ENCODE assay signal across 1 cellular context in genomic region chr17:41642252-41643156, GRCh38.
TF ChIP-seq lines count a peak whose summit lies in the region.

No MANE protein-coding gene starts in this region.

TF ChIP-seq in H1, 55 proteins besides CTCF, POLR2A, EP300 and RAD21:
- TF ChIP-seq ASH2L (IDR thresholded peaks at IDR 0.05; ENCODE audit: low read length): no peak
- no peak for TF ChIP-seq CBX8 (IDR thresholded peaks at IDR 0.05; ENCODE audit: borderline replicate concordance, low read depth, low read length)
- no peak for TF ChIP-seq SP4 (IDR thresholded peaks at IDR 0.05; ENCODE audit: low read length)
- no peak for TF ChIP-seq HDAC6 (IDR thresholded peaks at IDR 0.05; ENCODE audit: low read depth, low read length)
- TF ChIP-seq CREB1 (IDR thresholded peaks at IDR 0.05): no peak
- TF ChIP-seq ZNF274 (IDR thresholded peaks at IDR 0.05; ENCODE audit: borderline replicate concordance, extremely low read depth, low read length): no peak
- no peak for TF ChIP-seq KDM1A (IDR thresholded peaks at IDR 0.05; ENCODE audit: borderline replicate concordance, low read length)
- TF ChIP-seq NRF1 (IDR thresholded peaks at IDR 0.05; ENCODE audit: low read depth, low read length): no peak
- no peak for TF ChIP-seq PHF8 (conservative IDR thresholded peaks at IDR 0.05; ENCODE audit: low read depth, low read length)
- TF ChIP-seq SP2 (IDR thresholded peaks at IDR 0.05; ENCODE audit: low read length): no peak
- TF ChIP-seq SIN3A (conservative IDR thresholded peaks at IDR 0.05 in 1 of 2, IDR thresholded peaks at IDR 0.05 in 1 of 2; ENCODE audit: low read depth in 1 of 2, low read length in 2 of 2): no peak
- TF ChIP-seq JUN (IDR thresholded peaks at IDR 0.05; ENCODE audit: low read depth, low read length): no peak
- TF ChIP-seq NANOG (IDR thresholded peaks at IDR 0.05; ENCODE audit: insufficient read depth, low read depth, low read length, poor library complexity, severe bottlenecking): no peak
- TF ChIP-seq RXRA (IDR thresholded peaks at IDR 0.05; ENCODE audit: insufficient read depth, low read depth, low read length): no peak
- TF ChIP-seq CHD1 (IDR thresholded peaks at IDR 0.05; ENCODE audit: low read depth, low read length): no peak
- TF ChIP-seq CHD7 (IDR thresholded peaks at IDR 0.05; ENCODE audit: insufficient replicate concordance, low read length): no peak
